In the genomic region with DNA sequence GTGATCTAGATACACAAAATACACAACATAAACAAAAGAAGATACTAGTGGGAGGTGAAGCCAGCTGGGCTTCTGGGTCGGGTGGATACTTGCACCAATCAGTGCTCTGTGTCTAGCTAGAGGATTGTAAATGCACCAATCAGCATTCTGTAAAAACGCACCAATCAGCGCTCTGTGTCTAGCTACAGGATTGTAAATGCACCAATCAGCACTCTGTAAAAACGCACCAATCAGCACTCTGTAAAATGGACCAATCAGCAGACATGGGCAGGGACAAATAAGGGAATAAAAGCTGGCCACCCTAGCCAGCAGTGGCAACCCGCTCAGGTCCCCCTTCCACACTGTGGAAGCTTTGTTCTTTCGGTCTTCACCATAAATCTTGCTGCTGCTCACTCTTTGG, we compare ENCODE assay signal across 2 cellular contexts. TPM values are rescaled to one million over a fixed set of nuclear protein-coding genes. Genes with fewer than 3 reads are reported as not detected.
"Had no signal": no experiment of that assay in that cellular context is flagged by ENCODE, and none has a peak within 500 bp of the region (broad histone marks: within the 10 kb centered on the region; RNA-seq: fewer than 3 reads in every experiment).

No MANE protein-coding gene starts in this region.

RNA-seq across cellular contexts. Expression of gene FAM83C, which starts 53.7 kb away (rescaled TPM):
- total RNA-seq: G401, GM12878 had no signal
- polyA plus RNA-seq: GM12878 had no signal
